Comparison of ENCODE assay signal across 21 cellular contexts in the genomic region with DNA sequence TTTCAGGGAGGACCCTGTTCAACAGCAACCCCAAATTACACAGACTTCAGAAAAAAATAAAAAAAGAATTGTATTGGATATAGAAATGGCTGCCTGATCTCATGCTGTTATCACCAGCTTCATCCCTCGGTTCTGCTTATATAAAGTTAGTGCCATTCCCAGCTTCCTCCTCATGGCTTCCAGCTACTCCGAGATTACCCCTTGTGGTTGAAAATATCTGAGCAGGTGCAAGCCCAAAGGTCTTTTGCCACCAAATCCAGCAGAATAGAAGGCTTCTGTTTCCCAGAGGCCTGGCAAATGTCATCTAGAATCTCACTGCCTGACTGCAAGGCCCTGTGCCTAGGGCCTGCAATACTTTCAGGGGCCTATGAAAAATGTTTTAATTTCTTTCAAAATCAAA. TPM values are rescaled to one million over a fixed set of nuclear protein-coding genes. Genes with fewer than 3 reads are reported as not detected.
"Had no signal": no experiment of that assay in that cellular context is flagged by ENCODE, and none has a peak within 500 bp of the region (broad histone marks: within the 10 kb centered on the region; RNA-seq: fewer than 3 reads in every experiment).

No MANE protein-coding gene starts in this region.

- H3K9ac ChIP-seq: neural progenitor cell had no signal

- DNase-seq: effector memory CD4-positive, alpha-beta T cell; esophagus squamous epithelium; foreskin fibroblast; glutamatergic neuron; kidney; left cardiac atrium; left ventricle myocardium inferior; lower lobe of right lung; nucleus accumbens; ovary; stimulated activated CD4-positive, alpha-beta T cell treated with anti-CD3 and anti-CD28 coated beads, Interleukin-4, amount 100 ng/mL, for 1 hour; tibial artery; upper lobe of right lung had no signal

- H3K4me1 ChIP-seq: esophagus squamous epithelium, gastroesophageal sphincter, left ventricle myocardium inferior, lower lobe of right lung, neural progenitor cell, right atrium auricular region, tibial artery, upper lobe of right lung, vagina had no signal

- H2AFZ ChIP-seq: neural progenitor cell had no signal

- H3K27me3 ChIP-seq: esophagus squamous epithelium, gastroesophageal sphincter, neural progenitor cell, ovary, right atrium auricular region, tibial artery, upper lobe of right lung, vagina had no signal

- ATAC-seq: gastroesophageal sphincter; left cardiac atrium; lower lobe of right lung; natural killer cell treated with Interleukin-12 subunit alpha and Interleukin-12 subunit beta and Interleukin-15 and Interleukin-18, amount 100 ng/mL, for 72 hours; stimulated activated memory B cell treated with anti-CD40 and anti-IgM and Interleukin-4, amounts not matched to agents 10 μg/mL and 1 μg/mL and 100 μg/mL, for 72 hours; upper lobe of right lung had no signal

- H3K36me3 ChIP-seq: esophagus squamous epithelium, gastroesophageal sphincter, left ventricle myocardium inferior, lower lobe of right lung, neural progenitor cell, ovary, right atrium auricular region, tibial artery, upper lobe of right lung, vagina had no signal

- H3K4me3 ChIP-seq: esophagus squamous epithelium, gastroesophageal sphincter, left ventricle myocardium inferior, lower lobe of right lung, neural progenitor cell, ovary, right atrium auricular region, tibial artery, upper lobe of right lung, vagina had no signal

- H3K27ac ChIP-seq: epithelial cell of prostate, esophagus squamous epithelium, gastroesophageal sphincter, left ventricle myocardium inferior, lower lobe of right lung, neural progenitor cell, ovary, right atrium auricular region, tibial artery, upper lobe of right lung, vagina had no signal

- H3K4me2 ChIP-seq: neural progenitor cell had no signal

- H3K9me3 ChIP-seq: esophagus squamous epithelium, gastroesophageal sphincter, left ventricle myocardium inferior, lower lobe of right lung, ovary, right atrium auricular region, tibial artery, upper lobe of right lung, vagina had no signal

RNA-seq across cellular contexts. Expression of a gene that starts 13.8 kb away (rescaled TPM):
- total RNA-seq: mesothelial cell of epicardium had no signal
